6 cellular contexts compared by ENCODE assay signal in the genomic region with DNA sequence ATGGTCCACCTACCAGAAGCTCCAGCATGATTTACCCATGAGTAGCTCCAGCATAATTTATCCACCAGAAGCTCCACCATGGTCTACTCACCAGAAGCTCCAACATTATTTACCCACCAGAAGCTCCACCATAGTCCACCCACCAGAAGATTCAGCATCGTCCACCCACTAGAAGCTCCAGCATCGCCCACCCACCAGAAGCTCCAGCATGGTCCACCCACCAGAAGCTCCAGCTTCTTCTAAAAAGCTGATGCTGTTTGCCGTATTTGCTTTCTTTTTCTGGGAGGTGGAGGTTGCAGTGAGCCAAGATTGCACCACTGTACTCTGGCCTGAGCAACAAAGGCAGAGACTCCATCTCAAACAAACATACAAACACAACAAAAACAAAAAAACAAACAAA.
DNase-seq lines count a peak whose midpoint lies in the region; ATAC-seq and TF ChIP-seq lines count a peak whose summit lies in the region.
"Not testable (repeated sequence)": the region's sequence is repeated elsewhere in the genome, so short reads cannot be mapped to it uniquely, and the experiment has no call there.

No MANE protein-coding gene starts in this region.

- 81 to 82% methylated on average over 2 to 3 of the region's 3 CpGs for WGBS in endodermal cell (ENCODE audit: insufficient coverage in 1 of 2, insufficient read length in 1 of 2), 2 experiments

- H3K4me1 Mint-ChIP-seq in endodermal cell = not testable (repeated sequence)

- not testable (repeated sequence) for H3K27me3 Mint-ChIP-seq in endodermal cell (ENCODE audit: insufficient read depth)

- ATAC-seq in left ventricle myocardium superior, lower lobe of right lung: not testable (repeated sequence)

- intact Hi-C loops in left ventricle myocardium superior (cut with micrococcal nuclease); lower lobe of right lung (cut with DNase I); posterior vena cava (cut with DNase I): not testable (repeated sequence)

- not testable (repeated sequence) for H3K4me3 Mint-ChIP-seq in endodermal cell

- not testable (repeated sequence) for H3K36me3 ChIP-seq in HUES48 (ENCODE audit: control insufficient read depth, insufficient read depth, low read length); endodermal cell (ENCODE audit: control insufficient read depth, insufficient read depth, low read length); lower lobe of right lung

- not testable (repeated sequence) for H3K27me3 ChIP-seq in HUES48 (ENCODE audit: control insufficient read depth, insufficient read depth, low read length); endodermal cell (ENCODE audit: control insufficient read depth, insufficient read depth, low read length, poor library complexity, severe bottlenecking); lower lobe of right lung (ENCODE audit: low read depth)

- H3K4me1 ChIP-seq in HUES48 (ENCODE audit: control insufficient read depth, insufficient read depth, low read length); endodermal cell (ENCODE audit: control insufficient read depth, insufficient read depth, low read length); lower lobe of right lung: not testable (repeated sequence)

- not testable (repeated sequence) for H3K9me3 Mint-ChIP-seq in endodermal cell

- H3K27ac ChIP-seq in HUES48 (ENCODE audit: low read depth, low read length); endodermal cell (ENCODE audit: low read depth, low read length); lower lobe of right lung: not testable (repeated sequence)

- not testable (repeated sequence) for TF ChIP-seq CTCF in endodermal cell (conservative IDR thresholded peaks at IDR 0.05); lower lobe of right lung (IDR thresholded peaks at IDR 0.05)

- H3K36me3 Mint-ChIP-seq in endodermal cell (ENCODE audit: low read depth) = not testable (repeated sequence)

- peak overlapping the region; percentile 33; the same call in 1 of the 2 replicates for H3K4me3 ChIP-seq in HUES48 (ENCODE audit: low read depth, low read length)
- peak overlapping the region; percentile 42 for H3K4me3 ChIP-seq in endodermal cell (ENCODE audit: low read length)
- H3K4me3 ChIP-seq in lower lobe of right lung = not testable (repeated sequence)

- H3K9me3 ChIP-seq in HUES48 (ENCODE audit: control insufficient read depth, insufficient read depth, low read length) (peaks cover 90% of the 10 kb centered on the region), endodermal cell (ENCODE audit: control insufficient read depth, low read length) (peaks cover 86% of the 10 kb centered on the region), lower lobe of right lung (peaks cover 57% of the 10 kb centered on the region)

- not testable (repeated sequence) for H3K9ac ChIP-seq in HUES48 (ENCODE audit: low read depth, low read length); endodermal cell (ENCODE audit: extremely low read depth, low read length, poor library complexity, severe bottlenecking)

- not testable (repeated sequence) for H3K27ac Mint-ChIP-seq in endodermal cell

- DNase-seq in endodermal cell = not testable (repeated sequence)
- DNase-seq in left ventricle myocardium superior = peak; percentile 29
- DNase-seq in lower lobe of right lung = peak; percentile 43
- peak; percentile 85 for DNase-seq in mesenteric fat pad (ENCODE audit: low spot score)
- peak; percentile 81 for DNase-seq in posterior vena cava (ENCODE audit: low spot score)
